8 cellular contexts compared by ENCODE assay signal in genomic region chr20:44204156-44204831, GRCh38. TPM values are rescaled to one million over a fixed set of nuclear protein-coding genes. Genes with fewer than 3 reads are reported as not detected.
DNase-seq lines count a peak whose midpoint lies in the region; ATAC-seq and TF ChIP-seq lines count a peak whose summit lies in the region.

No MANE protein-coding gene starts in this region.

- WGBS in neuronal stem cell (ENCODE audit: extremely low coverage in 2 of 2, insufficient read length in 2 of 2, insufficient replicate concordance in 1 of 2), 2 donors = no CpG with 5 or more reads among the region's 4 CpGs

- no peak overlapping the region for H3K9ac ChIP-seq in stomach smooth muscle (ENCODE audit: low read length in 2 of 2)
- H3K9ac ChIP-seq in neuronal stem cell (ENCODE audit: low read depth, low read length, poor library complexity) = no peak overlapping the region

- no peak overlapping the region for H2AK5ac ChIP-seq in neuronal stem cell (ENCODE audit: low read depth, low read length)

- H2AFZ ChIP-seq in neuronal stem cell (ENCODE audit: low read length) = no peak overlapping the region

- no peak overlapping the region for H3K4me3 ChIP-seq in stomach smooth muscle (ENCODE audit: low read length in 2 of 2)
- no peak overlapping the region for H3K4me3 ChIP-seq in neuronal stem cell (ENCODE audit: low read length in 2 of 2)

- H3K9me3 ChIP-seq in stomach smooth muscle (ENCODE audit: control insufficient read depth in 2 of 2, low read length in 2 of 2) (no peaks in the 10 kb centered on the region), neuronal stem cell (replicated peaks in 1 of 2; ENCODE audit: control insufficient read depth in 2 of 2, insufficient read depth in 1 of 2, low read depth in 1 of 2, low read length in 2 of 2) (no peaks in the 10 kb centered on the region)

- intact Hi-C loops in left cardiac atrium (cut with DNase I) = no loop called here

- H2BK120ac ChIP-seq in neuronal stem cell (ENCODE audit: low read depth, low read length) = no peak overlapping the region

- no peak overlapping the region for H2BK5ac ChIP-seq in neuronal stem cell (ENCODE audit: low read length)

- H3K79me1 ChIP-seq in neuronal stem cell (ENCODE audit: low read depth, low read length) = no peaks in the 10 kb centered on the region

- H4K91ac ChIP-seq in neuronal stem cell (ENCODE audit: low read depth, low read length, poor library complexity) = no peak overlapping the region

- DNase-seq in HS-27A (ENCODE audit: low read depth) (peak; percentile 84), left cardiac atrium (no peak), neuronal stem cell (ENCODE audit: low spot score) (no peak), middle frontal gyrus (ENCODE audit: extremely low spot score, low spot score) (no peak)

- H2BK15ac ChIP-seq in neuronal stem cell (ENCODE audit: low read length) = no peak overlapping the region

- H3K14ac ChIP-seq in neuronal stem cell (ENCODE audit: low read length) = no peak overlapping the region

- peak overlapping the region; percentile 86 for H3K27ac ChIP-seq in VCaP
- H3K27ac ChIP-seq in stomach smooth muscle (ENCODE audit: low read length) = peak overlapping the region; percentile 12
- no peak overlapping the region for H3K27ac ChIP-seq in neuronal stem cell (replicated peaks; ENCODE audit: low read length)

- no peak overlapping the region for H3K18ac ChIP-seq in neuronal stem cell (ENCODE audit: low read length)

- H2BK12ac ChIP-seq in neuronal stem cell (ENCODE audit: low read length) = no peak overlapping the region

- no peak for TF ChIP-seq CTCF in VCaP (conservative IDR thresholded peaks at IDR 0.05)

- no peak overlapping the region for H3K23ac ChIP-seq in neuronal stem cell (ENCODE audit: low read depth, low read length, poor library complexity)

- no peak overlapping the region for H3K4me2 ChIP-seq in neuronal stem cell (ENCODE audit: insufficient read depth, low read length, poor library complexity, severe bottlenecking)

- peak; percentile 59 to 94 for ATAC-seq in left cardiac atrium
- no peak for ATAC-seq in GM18907 (IDR thresholded peaks at IDR 0.05; ENCODE audit: unreplicated experiment)
- no peak for ATAC-seq in HG03039 (IDR thresholded peaks at IDR 0.05; ENCODE audit: unreplicated experiment)

- H4K8ac ChIP-seq in neuronal stem cell (ENCODE audit: low read depth, low read length) = no peak overlapping the region

- H3K36me3 ChIP-seq in stomach smooth muscle (ENCODE audit: control insufficient read depth in 2 of 2, insufficient read depth in 2 of 2, low read length in 2 of 2) (peaks cover 21 to 25% of the 10 kb centered on the region in 2 donors), neuronal stem cell (replicated peaks in 1 of 2; ENCODE audit: control insufficient read depth in 2 of 2, insufficient read depth in 2 of 2, low read length in 2 of 2) (peaks cover 19 to 80% of the 10 kb centered on the region in 2 donors)

- H3K4me1 ChIP-seq in stomach smooth muscle (ENCODE audit: control insufficient read depth, insufficient read depth, low read length) (peaks cover 20% of the 10 kb centered on the region), neuronal stem cell (ENCODE audit: control insufficient read depth in 2 of 2, insufficient read depth in 1 of 2, low read depth in 1 of 2, low read length in 2 of 2) (peaks cover 3 to 13% of the 10 kb centered on the region in 2 donors)

- no peaks in the 10 kb centered on the region for H3K27me3 ChIP-seq in stomach smooth muscle (ENCODE audit: control insufficient read depth in 1 of 2, insufficient read depth in 2 of 2, low read length in 2 of 2)
- H3K27me3 ChIP-seq in neuronal stem cell (ENCODE audit: control insufficient read depth in 3 of 3, insufficient read depth in 3 of 3, low read depth in 1 of 3, low read length in 3 of 3) = no peaks in the 10 kb centered on the region

- H3K4ac ChIP-seq in neuronal stem cell (ENCODE audit: low read length) = no peak overlapping the region

RNA-seq across cellular contexts. Expression of gene OSER1, which starts 6.3 kb away (rescaled TPM):
- 10 to 100 TPM; 19.9 to 28.5 TPM for total RNA-seq in left cardiac atrium
- polyA plus RNA-seq in neuronal stem cell (2013, experiment 1 of 2) = 25.2 TPM
- polyA plus RNA-seq in neuronal stem cell (2013, experiment 2 of 2) = 23.7 TPM

RNA-seq across cellular contexts. Expression of gene JPH2, which starts 17.3 kb away (rescaled TPM):
- 10 to 100 TPM; 78.3 to 93.5 TPM for total RNA-seq in left cardiac atrium
- polyA plus RNA-seq in neuronal stem cell (2013, experiment 1 of 2) = 0.28 TPM
- polyA plus RNA-seq in neuronal stem cell (2013, experiment 2 of 2) = 0.21 TPM

RNA-seq across cellular contexts. Expression of gene GDAP1L1, which starts 42.8 kb away (rescaled TPM):
- under 1 TPM; 0.21 to 0.50 TPM for total RNA-seq in left cardiac atrium
- 0.57 TPM for polyA plus RNA-seq in neuronal stem cell (2013, experiment 1 of 2)
- polyA plus RNA-seq in neuronal stem cell (2013, experiment 2 of 2) = 0.57 TPM

Comparison
In these comparisons a context has a peak if more than half of its experiments do, and no peak if none do; other contexts are left out.
1. ATAC-seq: peak in left cardiac atrium (2 of 2); none in GM18907 (single experiment) and HG03039 (single experiment).